In genomic region chr4:8391972-8392371, GRCh38 we compare ENCODE assay signal across 7 cellular contexts. TPM values are rescaled to one million over a fixed set of nuclear protein-coding genes. Genes with fewer than 3 reads are reported as not detected.
DNase-seq lines count a peak whose midpoint lies in the region; ATAC-seq and TF ChIP-seq lines count a peak whose summit lies in the region.

No MANE protein-coding gene starts in this region.

- H3K36me3 ChIP-seq in mesendoderm (ENCODE audit: control insufficient read depth, insufficient read depth, low read length), result peaks cover 5% of the 10 kb centered on the region

- H3K4ac ChIP-seq in mesendoderm (ENCODE audit: low read depth, low read length), result no peak overlapping the region

- H3K4me3 Mint-ChIP-seq in T-helper 2 cell treated with Interferon-gamma antibody and Interleukin-4, amounts not matched to agents 5 μg/mL and 100 μg/mL, for 36 hours, result no peak overlapping the region

- H2AK5ac ChIP-seq in mesendoderm (ENCODE audit: low read length), result no peak overlapping the region

- no peak overlapping the region for H3K18ac ChIP-seq in mesendoderm (ENCODE audit: low read length)

- H3K79me2 ChIP-seq in mesendoderm (ENCODE audit: control insufficient read depth, insufficient read depth, low read length), result no peaks in the 10 kb centered on the region

- WGBS in mesendoderm (ENCODE audit: extremely low coverage, insufficient coverage, low lambda C conversion rate), result no CpG with 5 or more reads among the region's 9 CpGs

- H4K8ac ChIP-seq in mesendoderm (ENCODE audit: low read depth, low read length), result no peak overlapping the region

- peak; percentile 75 for ATAC-seq in GM18909 (IDR thresholded peaks at IDR 0.05; ENCODE audit: poor library complexity, unreplicated experiment)
- ATAC-seq in HG02852 (IDR thresholded peaks at IDR 0.05; ENCODE audit: unreplicated experiment), result peak; percentile 89

- H3K4me1 Mint-ChIP-seq in T-helper 2 cell treated with Interferon-gamma antibody and Interleukin-4, amounts not matched to agents 5 μg/mL and 100 μg/mL, for 36 hours (ENCODE audit: low read depth), result no peaks in the 10 kb centered on the region

- no peaks in the 10 kb centered on the region for H3K27me3 Mint-ChIP-seq in T-helper 2 cell treated with Interferon-gamma antibody and Interleukin-4, amounts not matched to agents 5 μg/mL and 100 μg/mL, for 36 hours (ENCODE audit: low read depth)

- TF ChIP-seq CTCF in VCaP (conservative IDR thresholded peaks at IDR 0.05), result no peak

- no peak overlapping the region for H3K23ac ChIP-seq in mesendoderm (ENCODE audit: low read length)

- no peaks in the 10 kb centered on the region for H3K9me3 Mint-ChIP-seq in T-helper 2 cell treated with Interferon-gamma antibody and Interleukin-4, amounts not matched to agents 5 μg/mL and 100 μg/mL, for 36 hours

- no peak overlapping the region for H2BK15ac ChIP-seq in mesendoderm (replicated peaks; ENCODE audit: low read depth)

- H3K4me1 ChIP-seq in mesendoderm (ENCODE audit: control insufficient read depth, low read depth, low read length), result peaks cover 4% of the 10 kb centered on the region

- H3K27me3 ChIP-seq in mesendoderm (ENCODE audit: insufficient read depth, low read length, poor library complexity), result no peaks in the 10 kb centered on the region

- H4K5ac ChIP-seq in mesendoderm (ENCODE audit: low read length), result no peak overlapping the region

- no peak overlapping the region for H3K4me2 ChIP-seq in mesendoderm (ENCODE audit: low read length)

- H3K27ac Mint-ChIP-seq in T-helper 2 cell treated with Interferon-gamma antibody and Interleukin-4, amounts not matched to agents 5 μg/mL and 100 μg/mL, for 36 hours, result no peak overlapping the region

- H3K4me3 ChIP-seq in mesendoderm (ENCODE audit: low read length), result no peak overlapping the region

- no peak overlapping the region for H2BK5ac ChIP-seq in mesendoderm (ENCODE audit: low read length)

- peaks cover 2% of the 10 kb centered on the region for H3K36me3 Mint-ChIP-seq in T-helper 2 cell treated with Interferon-gamma antibody and Interleukin-4, amounts not matched to agents 5 μg/mL and 100 μg/mL, for 36 hours (ENCODE audit: low read depth)

- no peak overlapping the region for H3K9ac ChIP-seq in mesendoderm (ENCODE audit: low read length)

- peak; percentile 94 for DNase-seq in iris pigment epithelial cell (ENCODE audit: low read depth)
- no peak for DNase-seq in mesendoderm
- DNase-seq in activated naive CD4-positive, alpha-beta T cell treated with anti-CD3 and anti-CD28 coated beads, Interleukin-2, amount 50 U/mL, for 16 hours, result no peak
- DNase-seq in T-helper 2 cell treated with Interferon-gamma antibody and Interleukin-4, amounts not matched to agents 5 μg/mL and 100 μg/mL, for 36 hours (ENCODE audit: low spot score), result no peak

- H3K79me1 ChIP-seq in mesendoderm (ENCODE audit: low read length), result no peaks in the 10 kb centered on the region

- H3K27ac ChIP-seq in VCaP (peak overlapping the region; percentile 41), mesendoderm (ENCODE audit: low read depth, low read length) (no peak overlapping the region)

- H2BK120ac ChIP-seq in mesendoderm (ENCODE audit: low read depth, low read length), result no peak overlapping the region

- no peak overlapping the region for H3K56ac ChIP-seq in mesendoderm (ENCODE audit: low read length)

RNA-seq across cellular contexts. Expression of gene ACOX3, which starts 48.6 kb away (rescaled TPM):
- 5.6 TPM for polyA plus RNA-seq in mesendoderm (2013, experiment 1 of 2)
- 5.5 TPM for polyA plus RNA-seq in mesendoderm (2013, experiment 2 of 2)

RNA-seq across cellular contexts. Expression of gene TRMT44, which starts 48.6 kb away (rescaled TPM):
- polyA plus RNA-seq in mesendoderm (2013, experiment 1 of 2), result 9.4 TPM
- 8.5 TPM for polyA plus RNA-seq in mesendoderm (2013, experiment 2 of 2)
